Comparison of ENCODE assay signal across 8 cellular contexts in the genomic region with DNA sequence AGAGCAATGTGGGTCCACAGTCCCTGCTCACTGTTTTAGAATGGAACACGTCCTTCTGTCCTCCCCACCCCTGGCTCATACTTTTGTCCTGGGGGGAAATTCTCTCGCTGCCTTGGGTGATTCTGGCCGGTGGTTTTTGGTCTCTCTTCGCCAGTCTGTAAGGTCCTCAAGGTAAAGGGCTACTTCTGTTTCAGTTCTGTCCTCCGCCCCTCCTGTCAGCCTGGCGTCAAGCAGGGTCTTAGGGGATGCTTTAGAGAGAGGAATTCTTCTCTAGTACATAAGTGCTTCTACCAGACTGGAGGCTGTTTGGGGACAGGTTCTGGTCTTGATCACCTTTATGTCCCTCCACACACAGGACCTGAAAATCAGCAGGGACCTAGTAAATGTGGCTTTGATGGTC. TPM values are rescaled to one million over a fixed set of nuclear protein-coding genes. Genes with fewer than 3 reads are reported as not detected.
A peak's percentile ranks its signal among the peaks of the same experiment; 100 is the strongest.
DNase-seq lines count a peak whose midpoint lies in the region; ATAC-seq and TF ChIP-seq lines count a peak whose summit lies in the region.

No MANE protein-coding gene starts in this region.

- no peak for TF ChIP-seq CTCF in fibroblast of the aortic adventitia (IDR thresholded peaks at IDR 0.05; ENCODE audit: insufficient read depth, low read length)

- H3K9me3 ChIP-seq in SJCRH30 (replicated peaks): 0 out of 2 replicates have a peak, but pooled peaks cover 1% of the 10 kb centered on the region

- H3K27me3 ChIP-seq in SJCRH30: no peaks in the 10 kb centered on the region

- peak overlapping the region; percentile 84 for H3K4me3 ChIP-seq in SJCRH30
- H3K4me3 ChIP-seq in fibroblast of the aortic adventitia (ENCODE audit: low read depth, low read length): peak overlapping the region; percentile 78
- H3K4me3 ChIP-seq in skeletal muscle cell (ENCODE audit: low read depth, low read length): peak overlapping the region; percentile 90

- peaks cover 12% of the 10 kb centered on the region; the same call in 1 of the 2 replicates for H3K36me3 ChIP-seq in SJCRH30

- DNase-seq in SJCRH30 (no peak), fibroblast of the aortic adventitia (ENCODE audit: low read depth) (no peak), skeletal muscle cell (ENCODE audit: low read depth) (no peak), superior temporal gyrus (ENCODE audit: extremely low spot score) (no peak), iPS-NIHi11 (ENCODE audit: low spot score) (no peak), NCI-H69 (lab: John Stamatoyannopoulos, UW) (no peak)

- no peak overlapping the region for H3K27ac ChIP-seq in SJCRH30

- H3K4me1 ChIP-seq in SJCRH30: peaks cover 10% of the 10 kb centered on the region

- peak; percentile 11 for ATAC-seq in GM21447 (IDR thresholded peaks at IDR 0.05; ENCODE audit: unreplicated experiment)
- no peak for ATAC-seq in esophagus mucosa

RNA-seq across cellular contexts. Expression of gene MRFAP1L1, which starts 0.6 kb away (rescaled TPM):
- total RNA-seq in SJCRH30 (2014; rRNA removed; shearing (Covaris generic)): 88.4 and 88.7 TPM in 2 replicates
- total RNA-seq in fibroblast of the aortic adventitia (ENCODE audit: low replicate concordance): 48.8 and 342 TPM in 2 replicates
- total RNA-seq in esophagus mucosa: 28.1 TPM

RNA-seq across cellular contexts. Expression of gene BLOC1S4, which starts 5.7 kb away (rescaled TPM):
- total RNA-seq in SJCRH30 (2014; rRNA removed; shearing (Covaris generic)): 17.2 and 18.2 TPM in 2 replicates
- total RNA-seq in fibroblast of the aortic adventitia (ENCODE audit: low replicate concordance) (5.4 and 7.0 TPM in 2 replicates), esophagus mucosa (9.8 TPM)

RNA-seq across cellular contexts. Expression of gene S100P, which starts 16.6 kb away (rescaled TPM):
- total RNA-seq in SJCRH30 (2014; rRNA removed; shearing (Covaris generic)): 0.13 and 0.18 TPM in 2 replicates
- total RNA-seq in fibroblast of the aortic adventitia (ENCODE audit: low replicate concordance) (not detected in 2 replicates), esophagus mucosa (1,144 TPM)

Comparison
In these comparisons a context has a peak if more than half of its experiments do, and no peak if none do; other contexts are left out.
1. RNA of gene S100P, which starts 16.6 kb away (total RNA-seq): 1,144 TPM in esophagus mucosa (single experiment); 0.13 to 0.18 TPM in SJCRH30 and not detected in fibroblast of the aortic adventitia; every median in the first group is over 100 times any median in the second.
2. Peak in every context shown above with its lines, with median percentiles within 50 percentile points of each other: H3K4me3 ChIP-seq.